ENCODE assay signal across 10 cellular contexts in the genomic region with DNA sequence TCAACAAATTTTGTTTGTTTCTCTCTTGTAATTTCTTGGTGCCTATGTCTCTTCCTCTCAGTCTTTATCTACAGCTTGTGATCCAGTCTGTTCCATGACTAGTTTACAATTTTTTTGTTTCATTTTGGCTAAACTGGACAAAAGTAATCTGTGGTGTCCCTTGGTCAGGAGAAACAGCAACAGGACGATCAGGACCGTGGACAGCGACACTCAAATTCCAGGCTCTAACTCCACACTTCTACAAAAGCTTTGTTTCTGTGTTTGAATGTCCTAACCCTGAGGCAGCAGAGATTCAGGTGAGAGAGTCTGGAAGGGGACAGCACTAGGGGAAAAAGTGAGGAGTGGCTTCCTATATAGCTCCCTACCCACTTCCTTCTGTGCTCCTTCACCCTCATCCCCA.
DNase-seq lines count a peak whose midpoint lies in the region; ATAC-seq and TF ChIP-seq lines count a peak whose summit lies in the region.
"Had no signal": no experiment of that assay in that cellular context is flagged by ENCODE, and none has a peak within 500 bp of the region (broad histone marks: within the 10 kb centered on the region; RNA-seq: fewer than 3 reads in every experiment).

No MANE protein-coding gene starts in this region.

- H3K27me3 ChIP-seq in mammary epithelial cell (ENCODE audit: insufficient read depth, low read length) = no peaks in the 10 kb centered on the region
- peaks cover 2% of the 10 kb centered on the region; the same call in 1 of the 2 replicates for H3K27me3 ChIP-seq in PC-3 (ENCODE audit: low read length)

- no peaks in the 10 kb centered on the region for H3K4me1 Mint-ChIP-seq in MCF 10A (ENCODE audit: insufficient read depth, unreplicated experiment)
- H3K4me1 Mint-ChIP-seq: CD4-positive, alpha-beta memory T cell had no signal

- H3K79me2 ChIP-seq in mammary epithelial cell (ENCODE audit: insufficient read depth, low read length) (no peaks in the 10 kb centered on the region), PC-3 (ENCODE audit: low read length) (no peaks in the 10 kb centered on the region)

- H3K4me3 ChIP-seq in mammary epithelial cell (replicated peaks in 1 of 3; ENCODE audit: insufficient read depth in 1 of 3, low read depth in 2 of 3, low read length in 3 of 3) (no peak overlapping the region), PC-3 (ENCODE audit: low read length) (no peak overlapping the region)

- H2AFZ ChIP-seq in mammary epithelial cell (ENCODE audit: low read depth, low read length) (no peak overlapping the region), PC-3 (ENCODE audit: low read length) (no peak overlapping the region)

- H3K4me3 Mint-ChIP-seq in MCF 10A (ENCODE audit: unreplicated experiment) = no peak overlapping the region
- H3K4me3 Mint-ChIP-seq: CD4-positive, alpha-beta memory T cell had no signal

- H3K4me2 ChIP-seq in mammary epithelial cell (ENCODE audit: insufficient read depth, low read depth, low read length) (no peak overlapping the region), PC-3 (ENCODE audit: low read length) (no peak overlapping the region)

- no peaks in the 10 kb centered on the region for H3K4me1 ChIP-seq in mammary epithelial cell (ENCODE audit: insufficient read depth, low read length)
- H3K4me1 ChIP-seq in PC-3 (ENCODE audit: insufficient read depth, low read length) = no peaks in the 10 kb centered on the region

- peaks cover 3% of the 10 kb centered on the region for H3K9me3 ChIP-seq in mammary epithelial cell (replicated peaks; ENCODE audit: insufficient read depth, low read length)
- H3K9me3 ChIP-seq in PC-3 (ENCODE audit: low read length) = 0 out of 2 replicates have a peak, but pooled peaks cover 2% of the 10 kb centered on the region

- POLR2A ChIA-PET in MCF 10A (lab: Yijun Ruan, JAX) = interaction anchor here (0.7 kb wide), 1 partner anchor 82 kb away, joined by 4 read pairs; no protein-coding TSS in a partner anchor
- POLR2A ChIA-PET in PC-3 (lab: Charles Lee; ENCODE audit: unreplicated experiment) = no interaction called here

- in situ Hi-C loops in mammary epithelial cell (cut with MboI; ENCODE audit: low sequenced_read_pairs in 2 of 2) = no loop called here

- CTCF ChIA-PET in MCF 10A (lab: Yijun Ruan, JAX) (interaction anchor here (0.5 to 1.3 kb wide), 2 partner anchors 13 to 259 kb away, joined by 3 to 6 read pairs; no protein-coding TSS in a partner anchor), mammary epithelial cell (lab: Charles Lee; ENCODE audit: low non-redundant PET) (no interaction called here), PC-3 (lab: Charles Lee) (no interaction called here)

- BruUV-seq in MCF 10A (replicated peaks; lab: Mats Ljungman, UMichigan) = no TSS peak
- BruUV-seq in mammary epithelial cell (replicated peaks; lab: Mats Ljungman, UMichigan) = no TSS peak
- BruUV-seq in PC-3 (replicated peaks; lab: Mats Ljungman, UMichigan) = no TSS peak

- intact Hi-C loops in MCF 10A (cut with micrococcal nuclease) = no loop called here
- intact Hi-C loops in mammary epithelial cell (cut with micrococcal nuclease) = no loop called here
- intact Hi-C loops in PC-3 (cut with micrococcal nuclease) = no loop called here

- H3F3A ChIP-seq in PC-3 (ENCODE audit: low read length, unreplicated experiment) = no peaks in the 10 kb centered on the region

- H4K20me1 ChIP-seq in mammary epithelial cell (ENCODE audit: insufficient read depth, low read length) = no peaks in the 10 kb centered on the region
- H4K20me1 ChIP-seq in PC-3 (ENCODE audit: low read length) = no peaks in the 10 kb centered on the region

- H3K36me3 ChIP-seq in mammary epithelial cell (ENCODE audit: insufficient read depth, low read length) (no peaks in the 10 kb centered on the region), PC-3 (ENCODE audit: low read depth, low read length) (no peaks in the 10 kb centered on the region)

- TF ChIP-seq CTCF in MCF 10A (IDR thresholded peaks at IDR 0.05; ENCODE audit: unreplicated experiment) = no peak
- no peak for TF ChIP-seq CTCF in mammary epithelial cell (conservative IDR thresholded peaks at IDR 0.05 in 1 of 2, IDR thresholded peaks at IDR 0.05 in 1 of 2; ENCODE audit: extremely low read depth in 1 of 2, insufficient read depth in 1 of 2, low read depth in 1 of 2, low read length in 2 of 2)
- TF ChIP-seq CTCF in PC-3 (conservative IDR thresholded peaks at IDR 0.05; ENCODE audit: low read depth, low read length) = no peak

- ATAC-seq in PC-3 = no peak
- ATAC-seq in GM18861 (IDR thresholded peaks at IDR 0.05; ENCODE audit: unreplicated experiment) = no peak
- no peak for ATAC-seq in activated CD4-positive, CD25-positive, alpha-beta regulatory T cell treated with anti-CD3 and anti-CD28 coated beads, Interleukin-2, amount 50 U/mL, for 24 hours

- no peaks in the 10 kb centered on the region for H3K36me3 Mint-ChIP-seq in MCF 10A (ENCODE audit: insufficient read depth, unreplicated experiment)
- H3K36me3 Mint-ChIP-seq: CD4-positive, alpha-beta memory T cell had no signal

- H3K9ac ChIP-seq in mammary epithelial cell (ENCODE audit: insufficient read depth, low read length) (no peak overlapping the region), PC-3 (ENCODE audit: low read length) (no peak overlapping the region)

- no peak overlapping the region for H3K27ac ChIP-seq in mammary epithelial cell (ENCODE audit: insufficient read depth, low read depth, low read length)
- no peak overlapping the region for H3K27ac ChIP-seq in PC-3 (ENCODE audit: low read length)

- WGBS in mammary epithelial cell (ENCODE audit: low coverage, missing lambda C conversion rate) = 0% methylated on average over 3 of the region's 3 CpGs

- DNase-seq in MCF 10A (ENCODE audit: unreplicated experiment) = peak; percentile 62
- DNase-seq in mammary epithelial cell = no peak
- DNase-seq in PC-3 = peak; percentile 45
- peak; percentile 20 for DNase-seq in fibroblast of peridontal ligament (ENCODE audit: extremely low read depth)
- DNase-seq in stromal cell of bone marrow (ENCODE audit: low read depth) = peak; percentile 2
- DNase-seq in NCI-H524 treated with DMSO at 0.1 percent for 48 hours (lab: John Stamatoyannopoulos, UW) = no peak
- DNase-seq: CD4-positive, alpha-beta memory T cell; NK-92 treated with Interleukin-12 subunit alpha and Interleukin-12 subunit beta, amount 100 ng/mL, for 24 hours had no signal

- H3K9me2 ChIP-seq in PC-3 (replicated peaks; ENCODE audit: low read length) = no peaks in the 10 kb centered on the region

- no peak overlapping the region for H3K27ac Mint-ChIP-seq in MCF 10A (ENCODE audit: low read depth, unreplicated experiment)
- H3K27ac Mint-ChIP-seq: CD4-positive, alpha-beta memory T cell had no signal

- dilution Hi-C loops in mammary epithelial cell (cut with HindIII; ENCODE audit: low sequenced_read_pairs) = no loop called here

- H3K9me3 Mint-ChIP-seq in MCF 10A (ENCODE audit: unreplicated experiment) = no peaks in the 10 kb centered on the region

- no peaks in the 10 kb centered on the region for H3K27me3 Mint-ChIP-seq in MCF 10A (ENCODE audit: insufficient read depth, unreplicated experiment)
- H3K27me3 Mint-ChIP-seq: CD4-positive, alpha-beta memory T cell had no signal

Comparison
In these comparisons a context has a peak if more than half of its experiments do, and no peak if none do; other contexts are left out.
1. DNase-seq: peak in MCF 10A (single experiment), PC-3 (single experiment), fibroblast of peridontal ligament (single experiment) and stromal cell of bone marrow (single experiment); none in mammary epithelial cell (single experiment) and NCI-H524 treated with DMSO at 0.1 percent for 48 hours (single experiment).